17 cellular contexts compared by ENCODE assay signal in genomic region chr17:56424543-56425044, GRCh38.
"Had no signal": no experiment of that assay in that cellular context is flagged by ENCODE, and none has a peak within 500 bp of the region (broad histone marks: within the 10 kb centered on the region; RNA-seq: fewer than 3 reads in every experiment).

No MANE protein-coding gene starts in this region.

- H3K9me3 ChIP-seq: body of pancreas, psoas muscle, upper lobe of left lung had no signal

- H3K9me3 Mint-ChIP-seq: activated CD4-positive, alpha-beta memory T cell treated with anti-CD3 and anti-CD28 coated beads, Interleukin-2, amount 10 ng/mL, durations not matched to agents 7 days and 5 days; nephron progenitor cell had no signal

- H3K4me1 ChIP-seq: body of pancreas, psoas muscle, upper lobe of left lung had no signal

- H3K4me3 Mint-ChIP-seq: activated CD4-positive, alpha-beta memory T cell treated with anti-CD3 and anti-CD28 coated beads, Interleukin-2, amount 10 ng/mL, durations not matched to agents 7 days and 5 days; nephron progenitor cell had no signal

- H3K27ac Mint-ChIP-seq: activated CD4-positive, alpha-beta memory T cell treated with anti-CD3 and anti-CD28 coated beads, Interleukin-2, amount 10 ng/mL, durations not matched to agents 7 days and 5 days had no signal

- H3K27ac ChIP-seq: body of pancreas, psoas muscle, upper lobe of left lung had no signal

- ATAC-seq: body of pancreas, left ventricle myocardium superior, psoas muscle, sciatic nerve had no signal

- H3K27me3 ChIP-seq: body of pancreas, upper lobe of left lung had no signal

- H3K4me3 ChIP-seq: body of pancreas, psoas muscle, upper lobe of left lung had no signal

- H3K4me1 Mint-ChIP-seq: activated CD4-positive, alpha-beta memory T cell treated with anti-CD3 and anti-CD28 coated beads, Interleukin-2, amount 10 ng/mL, durations not matched to agents 7 days and 5 days; nephron progenitor cell had no signal

- DNase-seq: activated CD4-positive, alpha-beta memory T cell treated with anti-CD3 and anti-CD28 coated beads, Interleukin-2, amount 10 ng/mL, durations not matched to agents 7 days and 5 days; activated CD4-positive, alpha-beta T cell treated with anti-CD3 and anti-CD28 coated beads for 1 hour; activated gamma-delta T cell; amniotic stem cell; body of pancreas; central memory CD4-positive, alpha-beta T cell; cortex of kidney; effector memory CD4-positive, alpha-beta T cell; hippocampal formation; left ventricle myocardium superior; mesenchymal stem cell; nephron progenitor cell; psoas muscle; stimulated activated CD4-positive, alpha-beta T cell treated with anti-CD3 and anti-CD28 coated beads, Interleukin-2, amount 100 ng/mL, for 24 hours; stimulated activated naive CD4-positive, alpha-beta T cell; upper lobe of left lung had no signal

- H3K36me3 ChIP-seq: upper lobe of left lung had no signal
